In genomic region chr19:49553451-49554271, GRCh38 we compare ENCODE assay signal across 8 cellular contexts. TPM values are rescaled to one million over a fixed set of nuclear protein-coding genes. Genes with fewer than 3 reads are reported as not detected.
A peak's percentile ranks its signal among the peaks of the same experiment; 100 is the strongest.
DNase-seq lines count a peak whose midpoint lies in the region; ATAC-seq and TF ChIP-seq lines count a peak whose summit lies in the region.

No MANE protein-coding gene starts in this region.

- H3K27me3 ChIP-seq in SJSA1 (replicated peaks) (no peaks in the 10 kb centered on the region), brain microvascular endothelial cell (replicated peaks) (no peaks in the 10 kb centered on the region)

- DNase-seq in AG09309 (ENCODE audit: low read depth) (peak; percentile 52), SJSA1 (ENCODE audit: low read depth in 1 of 2, low spot score in 2 of 2) (peak in 1 of 2 experiments; percentile 30), brain microvascular endothelial cell (peak; percentile 72), NCI-H1694 treated with DMSO at 0.1 percent for 48 hours (lab: John Stamatoyannopoulos, UW) (no peak), SIG-M5 treated with dmso at 0.1 percent for 504 hours (lab: John Stamatoyannopoulos, UW; ENCODE audit: unreplicated experiment) (no peak), left cardiac atrium (no peak)
- peak in 4 of 10 donors; percentile 17 to 57 (median 32) for DNase-seq in naive thymus-derived CD8-positive, alpha-beta T cell

- H3K9me3 Mint-ChIP-seq in naive thymus-derived CD8-positive, alpha-beta T cell: no peaks in the 10 kb centered on the region

- peak overlapping the region; percentile 34 to 99 (median 74) for H3K4me3 Mint-ChIP-seq in naive thymus-derived CD8-positive, alpha-beta T cell

- peak overlapping the region; percentile 89 to 99 (median 95) for H3K27ac Mint-ChIP-seq in naive thymus-derived CD8-positive, alpha-beta T cell

- H3K36me3 Mint-ChIP-seq in naive thymus-derived CD8-positive, alpha-beta T cell: peaks cover 13 to 33% (median 22%) of the 10 kb centered on the region in 3 donors

- H3K4me3 ChIP-seq in AG09309 (ENCODE audit: control insufficient read depth, low read depth, low read length): no peak overlapping the region
- H3K4me3 ChIP-seq in SJSA1: no peak overlapping the region
- H3K4me3 ChIP-seq in brain microvascular endothelial cell (ENCODE audit: low read depth, low read length): no peak overlapping the region

- POLR2A ChIA-PET in naive thymus-derived CD8-positive, alpha-beta T cell (lab: Charles Lee): interaction anchor here (0.6 to 17.4 kb wide), 16 partner anchors 7 to 214 kb away, joined by 3 to 757 read pairs (median 5); partner anchors contain the start of genes FCGRT, FLT3LG, PRMT1 and PRR12

- TF ChIP-seq CTCF in AG09309 (IDR thresholded peaks at IDR 0.05; ENCODE audit: control insufficient read depth, insufficient read depth, low read depth, low read length, missing control alignments): no peak
- no peak for TF ChIP-seq CTCF in brain microvascular endothelial cell (IDR thresholded peaks at IDR 0.05; ENCODE audit: low read depth, low read length, missing control alignments)

- H3K4me1 Mint-ChIP-seq in naive thymus-derived CD8-positive, alpha-beta T cell: peaks cover 40 to 85% (median 72%) of the 10 kb centered on the region in 4 donors

- no peaks in the 10 kb centered on the region for H3K9me3 ChIP-seq in SJSA1 (replicated peaks)

- peaks cover 11% of the 10 kb centered on the region for H3K4me1 ChIP-seq in SJSA1 (replicated peaks)

- in situ Hi-C loops in brain microvascular endothelial cell (cut with HindIII; ENCODE audit: low pct_ligation_motif_present, low sequenced_read_pairs): no loop called here

- peak overlapping the region; percentile 50 for H3K27ac ChIP-seq in SJSA1
- H3K27ac ChIP-seq in brain microvascular endothelial cell: no peak overlapping the region

- H3K36me3 ChIP-seq in SJSA1 (peaks cover 48% of the 10 kb centered on the region), brain microvascular endothelial cell (replicated peaks) (peaks cover 32% of the 10 kb centered on the region)

- intact Hi-C loops in left cardiac atrium (cut with DNase I): no loop called here

- peak in 1 of 2 donors; percentile 26 for ATAC-seq in naive thymus-derived CD8-positive, alpha-beta T cell
- ATAC-seq in HG03432 (IDR thresholded peaks at IDR 0.05; ENCODE audit: unreplicated experiment) (no peak), left cardiac atrium (no peak)

- no peaks in the 10 kb centered on the region for H3K27me3 Mint-ChIP-seq in naive thymus-derived CD8-positive, alpha-beta T cell

RNA-seq across cellular contexts. Expression of gene RCN3, which starts 25.9 kb away (rescaled TPM):
- total RNA-seq in SJSA1 (2014; rRNA removed; shearing (Covaris generic)): 55.5 and 61.2 TPM in 2 replicates
- 1 to 10 TPM; 1.6 to 3.6 TPM for total RNA-seq in naive thymus-derived CD8-positive, alpha-beta T cell
- 1 to 10 TPM; 1.5 to 4.5 (median 2.8) TPM for polyA plus RNA-seq in naive thymus-derived CD8-positive, alpha-beta T cell
- total RNA-seq in left cardiac atrium: 10 to 100 TPM; 27.3 to 34.9 TPM

RNA-seq across cellular contexts. Expression of gene NOSIP, which starts 26.7 kb away (rescaled TPM):
- 129 and 140 TPM in 2 replicates for total RNA-seq in SJSA1 (2014; rRNA removed; shearing (Covaris generic))
- total RNA-seq in naive thymus-derived CD8-positive, alpha-beta T cell: 100 to 1,000 TPM; 162 to 173 TPM
- polyA plus RNA-seq in naive thymus-derived CD8-positive, alpha-beta T cell: 100 to 1,000 TPM; 662 to 854 (median 844) TPM
- 10 to 100 TPM; 43.6 to 48.6 TPM for total RNA-seq in left cardiac atrium

RNA-seq across cellular contexts. Expression of gene PRRG2, which starts 27.5 kb away (rescaled TPM):
- total RNA-seq in SJSA1 (2014; rRNA removed; shearing (Covaris generic)): not detected in 2 replicates
- 1 to 10 TPM; 1.9 to 2.4 TPM for total RNA-seq in naive thymus-derived CD8-positive, alpha-beta T cell
- under 1 TPM; 0.28 to 0.34 (median 0.32) TPM for polyA plus RNA-seq in naive thymus-derived CD8-positive, alpha-beta T cell
- 1 to 10 TPM in 1 of 2 donors, under 1 TPM in 1; 0.68 to 1.1 TPM for total RNA-seq in left cardiac atrium

RNA-seq across cellular contexts. Expression of gene PRR12, which starts 37.3 kb away (rescaled TPM):
- 0.66 and 2.6 TPM in 2 replicates for total RNA-seq in SJSA1 (2014; rRNA removed; shearing (Covaris generic))
- total RNA-seq in naive thymus-derived CD8-positive, alpha-beta T cell: 10 to 100 TPM; 61.6 to 62.1 TPM
- polyA plus RNA-seq in naive thymus-derived CD8-positive, alpha-beta T cell: under 1 TPM; 0.24 to 0.69 (median 0.37) TPM
- total RNA-seq in left cardiac atrium: 10 to 100 TPM; 12.9 to 15.9 TPM

RNA-seq across cellular contexts. Expression of gene FCGRT, which starts 41.2 kb away (rescaled TPM):
- 11.8 and 21.5 TPM in 2 replicates for total RNA-seq in SJSA1 (2014; rRNA removed; shearing (Covaris generic))
- 10 to 100 TPM; 24.3 to 26.0 TPM for total RNA-seq in naive thymus-derived CD8-positive, alpha-beta T cell
- polyA plus RNA-seq in naive thymus-derived CD8-positive, alpha-beta T cell: 10 to 100 TPM; 50.3 to 62.9 (median 61.5) TPM
- total RNA-seq in left cardiac atrium: 100 to 1,000 TPM; 156 to 202 TPM

Comparison
In these comparisons a context has a peak if more than half of its experiments do, and no peak if none do; other contexts are left out.
1. DNase-seq: peak in AG09309 (single experiment) and brain microvascular endothelial cell (single experiment); none in NCI-H1694 treated with DMSO at 0.1 percent for 48 hours (single experiment), SIG-M5 treated with dmso at 0.1 percent for 504 hours (single experiment) and left cardiac atrium (single experiment).
2. RNA of gene RCN3, which starts 25.9 kb away (total RNA-seq): 55.5 to 61.2 TPM in SJSA1 and 27.3 to 34.9 TPM in left cardiac atrium; 1.6 to 3.6 TPM in naive thymus-derived CD8-positive, alpha-beta T cell; every median in the first group is over 4 times any median in the second.